Comparison of ENCODE assay signal across 1 cellular context in genomic region chr6:108578595-108579038, GRCh38.
TF ChIP-seq lines count a peak whose summit lies in the region.

No MANE protein-coding gene starts in this region.

TF ChIP-seq in K562, 482 proteins besides CTCF, POLR2A, EP300 and RAD21 (continued from another document and continues in another):
- TF ChIP-seq ZNF407 (IDR thresholded peaks at IDR 0.05; ENCODE audit: low read depth) = no peak
- no peak for TF ChIP-seq CHD4 (IDR thresholded peaks at IDR 0.05; ENCODE audit: insufficient read depth, insufficient replicate concordance, low read depth, low read length, poor library complexity, severe bottlenecking)
- TF ChIP-seq ZNF217 (CRISPR knock-in tag; IDR thresholded peaks at IDR 0.05) = no peak
- no peak for TF ChIP-seq SFPQ (IDR thresholded peaks at IDR 0.05; ENCODE audit: low read depth, low read length)
- TF ChIP-seq ETS1 (conservative IDR thresholded peaks at IDR 0.05; ENCODE audit: control insufficient read depth, low read depth, low read length) = no peak
- TF ChIP-seq TEAD4 (IDR thresholded peaks at IDR 0.05; ENCODE audit: low read length) = peak; percentile 96
- no peak for TF ChIP-seq TEAD4 (CRISPR knock-in tag; IDR thresholded peaks at IDR 0.05; ENCODE audit: borderline replicate concordance)
- TF ChIP-seq MAX (CRISPR knock-in tag; IDR thresholded peaks at IDR 0.05) = peak; percentile 36; the same call in 1 of the 2 replicates
- no peak for TF ChIP-seq ZNF165 (CRISPR knock-in tag; IDR thresholded peaks at IDR 0.05; ENCODE audit: borderline replicate concordance)
- no peak for TF ChIP-seq SAFB2 (IDR thresholded peaks at IDR 0.05; ENCODE audit: borderline replicate concordance, low read depth, low read length, severe bottlenecking)
- peak; percentile 99 for TF ChIP-seq SMAD4 (CRISPR knock-in tag; conservative IDR thresholded peaks at IDR 0.05)
- no peak for TF ChIP-seq RREB1 (CRISPR knock-in tag; IDR thresholded peaks at IDR 0.05)
- TF ChIP-seq ZKSCAN8 (CRISPR knock-in tag; IDR thresholded peaks at IDR 0.05) = no peak
- peak; percentile 75 for TF ChIP-seq TFAP4 (CRISPR knock-in tag; IDR thresholded peaks at IDR 0.05; ENCODE audit: borderline replicate concordance)
- TF ChIP-seq ARID4B (CRISPR knock-in tag; IDR thresholded peaks at IDR 0.05) = no peak
- no peak for TF ChIP-seq ETV1 (tag; conservative IDR thresholded peaks at IDR 0.05; ENCODE audit: low read depth)
- TF ChIP-seq KDM1A (IDR thresholded peaks at IDR 0.05) = peak; percentile 96 to 97
- TF ChIP-seq ZBTB26 (CRISPR knock-in tag; IDR thresholded peaks at IDR 0.05) = no peak
- TF ChIP-seq ZZZ3 (IDR thresholded peaks at IDR 0.05) = no peak
- peak; percentile 81 to 99; a peak in 3 of 4 replicates for TF ChIP-seq TBL1XR1 (IDR thresholded peaks at IDR 0.05; ENCODE audit: low read length in 2 of 2)
- no peak for TF ChIP-seq SREBF1 (IDR thresholded peaks at IDR 0.05; ENCODE audit: borderline replicate concordance, low read depth, low read length)
- TF ChIP-seq ELF2 (CRISPR knock-in tag; IDR thresholded peaks at IDR 0.05) = no peak
- TF ChIP-seq ZBTB2 (IDR thresholded peaks at IDR 0.05) = 0 out of 2 replicates have a peak, but pooled peaks have one; percentile 30
- no peak for TF ChIP-seq CBX2 (IDR thresholded peaks at IDR 0.05; ENCODE audit: insufficient read depth, low read length, poor library complexity, severe bottlenecking)
